Comparison of ENCODE assay signal across 23 cellular contexts in genomic region chr10:78582540-78582939, GRCh38.
"Had no signal": no experiment of that assay in that cellular context is flagged by ENCODE, and none has a peak within 500 bp of the region (broad histone marks: within the 10 kb centered on the region; RNA-seq: fewer than 3 reads in every experiment).

No MANE protein-coding gene starts in this region.

- H3K27ac Mint-ChIP-seq: immature natural killer cell; natural killer cell; neural progenitor cell; stimulated activated memory B cell treated with anti-CD40 and anti-IgM and Interleukin-4, amounts not matched to agents 10 μg/mL and 1 μg/mL and 100 μg/mL, for 72 hours had no signal

- H3K4me3 Mint-ChIP-seq: central memory CD8-positive, alpha-beta T cell; immature natural killer cell; natural killer cell; neural progenitor cell; stimulated activated memory B cell treated with anti-CD40 and anti-IgM and Interleukin-4, amounts not matched to agents 10 μg/mL and 1 μg/mL and 100 μg/mL, for 72 hours had no signal

- H3K4me1 ChIP-seq: esophagus squamous epithelium, lower lobe of right lung, parathyroid adenoma, testis had no signal

- H3K4me3 ChIP-seq: colonic mucosa, esophagus squamous epithelium, lower lobe of right lung, neural progenitor cell, sigmoid colon, testis, tibial artery, upper lobe of left lung had no signal

- H3K9me3 Mint-ChIP-seq: central memory CD8-positive, alpha-beta T cell; immature natural killer cell; natural killer cell; neural progenitor cell; stimulated activated memory B cell treated with anti-CD40 and anti-IgM and Interleukin-4, amounts not matched to agents 10 μg/mL and 1 μg/mL and 100 μg/mL, for 72 hours had no signal

- H3K36me3 ChIP-seq: colonic mucosa, esophagus squamous epithelium, lower lobe of right lung, neural progenitor cell, sigmoid colon, tibial artery, upper lobe of left lung had no signal

- H3K9me3 ChIP-seq: colonic mucosa, esophagus squamous epithelium, lower lobe of right lung, sigmoid colon, testis, tibial artery, upper lobe of left lung had no signal

- H3K27ac ChIP-seq: colonic mucosa, esophagus squamous epithelium, lower lobe of right lung, neural progenitor cell, parathyroid adenoma, sigmoid colon, testis, tibial artery, upper lobe of left lung had no signal

- DNase-seq: colonic mucosa; dermis blood vessel endothelial cell; effector memory CD4-positive, alpha-beta T cell; erythroblast; esophagus squamous epithelium; foreskin melanocyte; glutamatergic neuron; hypothalamus; immature natural killer cell; lower lobe of right lung; natural killer cell; sigmoid colon; stimulated activated CD4-positive, alpha-beta T cell treated with anti-CD3 and anti-CD28 coated beads, Interleukin-2, amount 100 ng/mL, for 24 hours; stimulated activated CD4-positive, alpha-beta T cell treated with anti-CD3 and anti-CD28 coated beads, Interleukin-4, amount 100 ng/mL, for 4 hours; stimulated activated naive CD8-positive, alpha-beta T cell treated with anti-CD3 and anti-CD28 coated beads, Interleukin-15, Interleukin-2, amounts not matched to agents 100 U/mL and 50 U/mL, for 24 hours; substantia nigra; testis; tibial artery; upper lobe of left lung had no signal

- H3K27me3 ChIP-seq: colonic mucosa, neural progenitor cell, sigmoid colon, testis, tibial artery, upper lobe of left lung had no signal

- H3K36me3 Mint-ChIP-seq: immature natural killer cell; natural killer cell; neural progenitor cell; stimulated activated memory B cell treated with anti-CD40 and anti-IgM and Interleukin-4, amounts not matched to agents 10 μg/mL and 1 μg/mL and 100 μg/mL, for 72 hours had no signal

- H3K4me1 Mint-ChIP-seq: central memory CD8-positive, alpha-beta T cell; immature natural killer cell; natural killer cell had no signal

- ATAC-seq: lower lobe of right lung; natural killer cell; stimulated activated memory B cell treated with anti-CD40 and anti-IgM and Interleukin-4, amounts not matched to agents 10 μg/mL and 1 μg/mL and 100 μg/mL, for 72 hours; stimulated activated naive CD8-positive, alpha-beta T cell treated with anti-CD3 and anti-CD28 coated beads, Interleukin-15, Interleukin-2, amounts not matched to agents 100 U/mL and 50 U/mL, for 24 hours had no signal
